Comparison of ENCODE assay signal across 12 cellular contexts in the genomic region with DNA sequence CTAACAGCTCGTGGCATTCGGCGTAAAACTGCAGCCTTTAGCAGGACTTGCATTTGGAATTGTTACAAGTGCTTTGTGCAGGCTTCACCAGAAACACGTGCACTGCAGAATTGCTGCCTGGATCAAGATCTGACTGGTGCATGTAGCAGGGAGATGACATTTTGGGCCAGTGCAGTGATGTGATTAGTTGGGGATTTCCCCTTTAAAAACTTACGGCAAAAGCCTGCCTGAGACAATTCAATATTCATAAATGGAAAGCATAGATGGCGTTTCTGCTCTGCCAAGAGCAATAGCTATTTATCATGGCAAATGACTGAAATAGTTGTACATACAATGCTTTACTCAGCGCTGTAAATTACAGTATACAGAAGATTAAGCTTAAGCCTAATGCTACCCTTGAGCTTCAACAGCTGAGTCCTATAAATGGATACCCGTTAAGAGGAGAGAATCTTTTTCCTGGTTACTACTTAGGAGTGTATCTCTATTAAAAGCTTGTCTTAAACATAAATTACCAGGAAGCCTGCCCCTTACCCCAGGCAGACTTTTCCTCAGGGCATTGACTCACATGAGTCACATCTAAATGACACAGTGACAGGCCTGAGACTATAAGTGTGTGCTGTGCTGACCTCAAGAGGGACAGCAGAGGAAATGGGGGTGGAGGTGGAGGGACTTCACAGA.
DNase-seq lines count a peak whose midpoint lies in the region; ATAC-seq lines count a peak whose summit lies in the region.
"Had no signal": no experiment of that assay in that cellular context is flagged by ENCODE, and none has a peak within 500 bp of the region (broad histone marks: within the 10 kb centered on the region; RNA-seq: fewer than 3 reads in every experiment).

No MANE protein-coding gene starts in this region.

- no peaks in the 10 kb centered on the region for H3K9me3 Mint-ChIP-seq in activated T-cell treated with anti-CD3 and anti-CD28 coated beads, Interleukin-2, amount 50 U/mL, for 72 hours
- H3K9me3 Mint-ChIP-seq in stimulated activated naive B cell treated with anti-CD40 and anti-IgM and Interleukin-4, amounts not matched to agents 10 μg/mL and 1 μg/mL and 100 μg/mL, for 72 hours: no peaks in the 10 kb centered on the region

- H3K4me1 Mint-ChIP-seq in activated T-cell treated with anti-CD3 and anti-CD28 coated beads, Interleukin-2, amount 50 U/mL, for 72 hours (ENCODE audit: low read depth): peaks cover 41% of the 10 kb centered on the region
- H3K4me1 Mint-ChIP-seq in stimulated activated naive B cell treated with anti-CD40 and anti-IgM and Interleukin-4, amounts not matched to agents 10 μg/mL and 1 μg/mL and 100 μg/mL, for 72 hours: peaks cover 42 to 61% of the 10 kb centered on the region in 2 donors

- peak; percentile 43 to 56 for ATAC-seq in activated T-cell treated with anti-CD3 and anti-CD28 coated beads, Interleukin-2, amount 50 U/mL, for 72 hours (replicated peaks in 1 of 2)
- ATAC-seq in stimulated activated naive B cell treated with anti-CD40 and anti-IgM and Interleukin-4, amounts not matched to agents 10 μg/mL and 1 μg/mL and 100 μg/mL, for 72 hours (replicated peaks): peak; percentile 85 to 94
- ATAC-seq in HG02970 (IDR thresholded peaks at IDR 0.05; ENCODE audit: low FRiP score, unreplicated experiment): no peak
- ATAC-seq in HG02981 (IDR thresholded peaks at IDR 0.05; ENCODE audit: unreplicated experiment): no peak

- DNase-seq in activated T-cell treated with anti-CD3 and anti-CD28 coated beads, Interleukin-2, amount 50 U/mL, for 72 hours: peak; percentile 8 to 19
- no peak for DNase-seq in activated T-cell treated with anti-CD3 and anti-CD28 coated beads, Interleukin-2, amount 50 U/mL, for 1 hour
- DNase-seq in NCI-H82 treated with DMSO at 0.1 percent for 48 hours (lab: John Stamatoyannopoulos, UW; ENCODE audit: unreplicated experiment): peak; percentile 79
- peak; percentile 30 for DNase-seq in fibroblast of peridontal ligament (ENCODE audit: extremely low read depth)
- peak; percentile 60 for DNase-seq in stimulated activated naive B cell treated with anti-CD40 and anti-IgM and Interleukin-4, amounts not matched to agents 10 μg/mL and 1 μg/mL and 100 μg/mL, for 72 hours
- DNase-seq in NCI-H1105 (lab: John Stamatoyannopoulos, UW): no peak
- DNase-seq: C1 segment of cervical spinal cord; RPMI8226; stimulated activated CD4-positive, alpha-beta T cell treated with anti-CD3 and anti-CD28 coated beads, Interleukin-12 subunit alpha, Interleukin-12 subunit beta, amount 100 ng/mL, for 4 hours; thyroid gland had no signal

- no peak overlapping the region for H3K27ac Mint-ChIP-seq in activated T-cell treated with anti-CD3 and anti-CD28 coated beads, Interleukin-2, amount 50 U/mL, for 72 hours
- peak overlapping the region; percentile 89 for H3K27ac Mint-ChIP-seq in stimulated activated naive B cell treated with anti-CD40 and anti-IgM and Interleukin-4, amounts not matched to agents 10 μg/mL and 1 μg/mL and 100 μg/mL, for 72 hours

- H3K4me3 Mint-ChIP-seq in activated T-cell treated with anti-CD3 and anti-CD28 coated beads, Interleukin-2, amount 50 U/mL, for 72 hours: peak overlapping the region in 1 of 2 donors; percentile 16
- peak overlapping the region; percentile 2 to 32 for H3K4me3 Mint-ChIP-seq in stimulated activated naive B cell treated with anti-CD40 and anti-IgM and Interleukin-4, amounts not matched to agents 10 μg/mL and 1 μg/mL and 100 μg/mL, for 72 hours

- H3K27me3 Mint-ChIP-seq in activated T-cell treated with anti-CD3 and anti-CD28 coated beads, Interleukin-2, amount 50 U/mL, for 72 hours (ENCODE audit: low read depth): no peaks in the 10 kb centered on the region
- H3K27me3 Mint-ChIP-seq in stimulated activated naive B cell treated with anti-CD40 and anti-IgM and Interleukin-4, amounts not matched to agents 10 μg/mL and 1 μg/mL and 100 μg/mL, for 72 hours: peaks cover 0 to 16% of the 10 kb centered on the region in 2 donors

- H3K36me3 Mint-ChIP-seq in activated T-cell treated with anti-CD3 and anti-CD28 coated beads, Interleukin-2, amount 50 U/mL, for 72 hours (ENCODE audit: insufficient read depth in 2 of 2): peaks cover 0 to 2% of the 10 kb centered on the region in 2 donors
- H3K36me3 Mint-ChIP-seq in stimulated activated naive B cell treated with anti-CD40 and anti-IgM and Interleukin-4, amounts not matched to agents 10 μg/mL and 1 μg/mL and 100 μg/mL, for 72 hours: no peaks in the 10 kb centered on the region

Comparison
In these comparisons a context has a peak if more than half of its experiments do, and no peak if none do; other contexts are left out.
1. DNase-seq: peak in activated T-cell treated with anti-CD3 and anti-CD28 coated beads, Interleukin-2, amount 50 U/mL, for 72 hours (2 of 2), NCI-H82 treated with DMSO at 0.1 percent for 48 hours (single experiment), fibroblast of peridontal ligament (single experiment) and stimulated activated naive B cell treated with anti-CD40 and anti-IgM and Interleukin-4, amounts not matched to agents 10 μg/mL and 1 μg/mL and 100 μg/mL, for 72 hours (single experiment); none in activated T-cell treated with anti-CD3 and anti-CD28 coated beads, Interleukin-2, amount 50 U/mL, for 1 hour (single experiment) and NCI-H1105 (single experiment).
2. ATAC-seq: peak in activated T-cell treated with anti-CD3 and anti-CD28 coated beads, Interleukin-2, amount 50 U/mL, for 72 hours (2 of 2) and stimulated activated naive B cell treated with anti-CD40 and anti-IgM and Interleukin-4, amounts not matched to agents 10 μg/mL and 1 μg/mL and 100 μg/mL, for 72 hours (2 of 2); none in HG02970 (single experiment) and HG02981 (single experiment).